8 cellular contexts compared by ENCODE assay signal in genomic region chr7:116500071-116500853, GRCh38. TPM values are rescaled to one million over a fixed set of nuclear protein-coding genes. Genes with fewer than 3 reads are reported as not detected.
DNase-seq lines count a peak whose midpoint lies in the region; ATAC-seq, FAIRE-seq and TF ChIP-seq lines count a peak whose summit lies in the region.

No MANE protein-coding gene starts in this region.

- no peak for FAIRE-seq in keratinocyte (lab: Jason Lieb, UNC)

- no peaks in the 10 kb centered on the region for H3K27me3 ChIP-seq in keratinocyte (ENCODE audit: control insufficient read depth, extremely low read depth, insufficient read depth, low read length)

- no peaks in the 10 kb centered on the region for H3K9me1 ChIP-seq in keratinocyte (ENCODE audit: control insufficient read depth, extremely low read depth, insufficient read depth, low read length)

- H3K9me3 ChIP-seq in keratinocyte (ENCODE audit: control insufficient read depth, low read depth, low read length) = no peaks in the 10 kb centered on the region

- no peaks in the 10 kb centered on the region for H3K27me3 Mint-ChIP-seq in MCF 10A (ENCODE audit: insufficient read depth, unreplicated experiment)

- ATAC-seq in HG03520 (IDR thresholded peaks at IDR 0.05; ENCODE audit: unreplicated experiment) = no peak

- intact Hi-C loops in MCF 10A (cut with micrococcal nuclease) = loop anchor here (1.0 to 5.0 kb wide), 5 partner anchors 26 to 240 kb away; no protein-coding TSS in a partner anchor

- CTCF ChIA-PET in MCF 10A (lab: Yijun Ruan, JAX) = interaction anchor here (0.7 to 2.7 kb wide), 5 partner anchors 12 to 241 kb away, joined by 3 to 20 read pairs (median 4); no protein-coding TSS in a partner anchor

- peaks cover 54% of the 10 kb centered on the region for H3K79me2 ChIP-seq in keratinocyte (ENCODE audit: control insufficient read depth, insufficient read depth, low read length)

- peaks cover 23% of the 10 kb centered on the region for H3K36me3 Mint-ChIP-seq in MCF 10A (ENCODE audit: insufficient read depth, unreplicated experiment)

- TSS peak; percentile 41 for BruUV-seq in MCF 10A (replicated peaks; lab: Mats Ljungman, UMichigan)

- peak overlapping the region; percentile 90 for H3K27ac Mint-ChIP-seq in MCF 10A (ENCODE audit: low read depth, unreplicated experiment)

- no peak overlapping the region for H2AFZ ChIP-seq in keratinocyte (ENCODE audit: control insufficient read depth, low read length)

- no peaks in the 10 kb centered on the region for H4K20me1 ChIP-seq in keratinocyte (ENCODE audit: control insufficient read depth, extremely low read depth, insufficient read depth, low read length)

- peak overlapping the region; percentile 87 for H3K4me3 Mint-ChIP-seq in MCF 10A (ENCODE audit: unreplicated experiment)

- POLR2A ChIA-PET in MCF 10A (lab: Yijun Ruan, JAX) = interaction anchor here (0.7 to 14.6 kb wide), 18 partner anchors 11 to 288 kb away, joined by 3 to 241 read pairs (median 7); partner anchors contain the start of genes CAV1, MET and TES

- in situ Hi-C loops in Caki2 (cut with HindIII; ENCODE audit: low pct_unique_long_range_greater_than_20kb, low sequenced_read_pairs) = no loop called here

- peak overlapping the region; percentile 99 for H3K9ac ChIP-seq in keratinocyte (ENCODE audit: control insufficient read depth, extremely low read depth, insufficient read depth, low read length)

- H3K4me2 ChIP-seq in keratinocyte (ENCODE audit: control insufficient read depth, extremely low read depth, insufficient read depth, low read depth, low read length) = peak overlapping the region; percentile 99

- peaks cover 33% of the 10 kb centered on the region for H3K4me1 Mint-ChIP-seq in MCF 10A (ENCODE audit: insufficient read depth, unreplicated experiment)

- H3K27ac ChIP-seq in keratinocyte (ENCODE audit: control insufficient read depth, insufficient read depth, low read length) = peak overlapping the region; percentile 97

- no peaks in the 10 kb centered on the region for H3K9me3 Mint-ChIP-seq in MCF 10A (ENCODE audit: unreplicated experiment)

- DNase-seq in Caki2 (ENCODE audit: low read depth) = peak; percentile 59
- peak; percentile 43 for DNase-seq in H4 (ENCODE audit: low spot score)
- peak; percentile 63 for DNase-seq in RPMI8226
- peak; percentile 86 for DNase-seq in MCF 10A (ENCODE audit: unreplicated experiment)
- DNase-seq in keratinocyte (ENCODE audit: low read depth, low spot score) = no peak
- peak; percentile 58 for DNase-seq in stimulated activated CD4-positive, alpha-beta T cell treated with anti-CD3 and anti-CD28 coated beads, Interleukin-1b, Interleukin-23, amount 100 ng/mL, for 48 hours
- DNase-seq in CD1c-positive myeloid dendritic cell (ENCODE audit: extremely low spot score) = no peak

- dilution Hi-C loops in keratinocyte (cut with MboI; ENCODE audit: extremely low pct_ligation_motif_present, low sequenced_read_pairs) = loop anchor here (25.0 kb wide), 1 partner anchor 238 kb away; no protein-coding TSS in a partner anchor

- peaks cover 32% of the 10 kb centered on the region for H3K4me1 ChIP-seq in keratinocyte (ENCODE audit: control insufficient read depth, extremely low read depth, insufficient read depth, low read length)

- H3K4me3 ChIP-seq in keratinocyte (ENCODE audit: control insufficient read depth in 2 of 3, extremely low read depth in 1 of 3, insufficient read depth in 2 of 3, low read depth in 1 of 3, low read length in 3 of 3) = peak overlapping the region; percentile 85 to 99 (median 97)

- peaks cover 0 to 25% of the 10 kb centered on the region in 2 experiments for H3K36me3 ChIP-seq in keratinocyte (ENCODE audit: control insufficient read depth in 2 of 2, extremely low read depth in 1 of 2, insufficient read depth in 2 of 2, low read length in 2 of 2)

- TF ChIP-seq CTCF in MCF 10A (IDR thresholded peaks at IDR 0.05; ENCODE audit: unreplicated experiment) (no peak), keratinocyte (optimal IDR thresholded peaks at IDR 0.05 in 1 of 3, IDR thresholded peaks at IDR 0.05 in 1 of 3, conservative IDR thresholded peaks at IDR 0.05 in 1 of 3; ENCODE audit: extremely low read depth in 1 of 3, insufficient read depth in 2 of 3, low read length in 3 of 3) (no peak)

RNA-seq across cellular contexts. Expression of gene CAV2, which starts 0.7 kb away (rescaled TPM):
- 191 and 199 TPM in 2 replicates for total RNA-seq in Caki2 (2014; rRNA removed; shearing (Covaris generic); ENCODE audit: low replicate concordance)
- total RNA-seq in H4 (2014; rRNA removed; shearing (Covaris generic)) = 59.4 and 67.2 TPM in 2 replicates
- total RNA-seq in MCF 10A (2022) = 155 and 171 TPM in 2 replicates
- polyA plus RNA-seq in keratinocyte = 467 to 631 TPM (median 530 TPM) in 3 replicates
- 140 TPM for polyA plus RNA-seq in keratinocyte (2011; ENCODE audit: low read depth)
- 511 and 813 TPM in 2 replicates for polyA plus RNA-seq in keratinocyte (2011; cell fraction: cytosol; rRNA removed)
- 329 and 358 TPM in 2 replicates for polyA plus RNA-seq in keratinocyte (2011; cell fraction: nucleus; rRNA removed)
- polyA plus RNA-seq in keratinocyte (2012; ENCODE audit: low replicate concordance) = 170 and 280 TPM in 2 replicates
- 373 to 543 TPM (median 498 TPM) in 3 replicates for polyA minus RNA-seq in keratinocyte
- 618 TPM for polyA minus RNA-seq in keratinocyte (2011; cell fraction: cytosol; rRNA and poly(A)+ RNA removed)
- 114 and 202 TPM in 2 replicates for polyA minus RNA-seq in keratinocyte (2011; cell fraction: nucleus; rRNA and poly(A)+ RNA removed)

RNA-seq across cellular contexts. Expression of gene CAV1, which starts 24.6 kb away (rescaled TPM):
- 141 and 160 TPM in 2 replicates for total RNA-seq in Caki2 (2014; rRNA removed; shearing (Covaris generic); ENCODE audit: low replicate concordance)
- 210 and 218 TPM in 2 replicates for total RNA-seq in H4 (2014; rRNA removed; shearing (Covaris generic))
- total RNA-seq in MCF 10A (2022) = 225 and 267 TPM in 2 replicates
- 2,867 to 2,979 TPM (median 2,905 TPM) in 3 replicates for polyA plus RNA-seq in keratinocyte
- polyA plus RNA-seq in keratinocyte (2011; ENCODE audit: low read depth) = 537 TPM
- 3,107 and 4,303 TPM in 2 replicates for polyA plus RNA-seq in keratinocyte (2011; cell fraction: cytosol; rRNA removed)
- 2,001 and 2,393 TPM in 2 replicates for polyA plus RNA-seq in keratinocyte (2011; cell fraction: nucleus; rRNA removed)
- polyA plus RNA-seq in keratinocyte (2012; ENCODE audit: low replicate concordance) = 370 and 1,627 TPM in 2 replicates
- polyA minus RNA-seq in keratinocyte = 4,413 to 5,248 TPM (median 4,690 TPM) in 3 replicates
- 1,844 TPM for polyA minus RNA-seq in keratinocyte (2011; cell fraction: cytosol; rRNA and poly(A)+ RNA removed)
- 723 and 1,290 TPM in 2 replicates for polyA minus RNA-seq in keratinocyte (2011; cell fraction: nucleus; rRNA and poly(A)+ RNA removed)

Comparison
In these comparisons a context has a peak if more than half of its experiments do, and no peak if none do; other contexts are left out.
1. DNase-seq: peak in Caki2 (single experiment), H4 (single experiment), RPMI8226 (single experiment), MCF 10A (single experiment) and stimulated activated CD4-positive, alpha-beta T cell treated with anti-CD3 and anti-CD28 coated beads, Interleukin-1b, Interleukin-23, amount 100 ng/mL, for 48 hours (single experiment); none in keratinocyte (single experiment) and CD1c-positive myeloid dendritic cell (single experiment).